12 cellular contexts compared by ENCODE assay signal in genomic region chr3:138922400-138922799, GRCh38. TPM values are rescaled to one million over a fixed set of nuclear protein-coding genes. Genes with fewer than 3 reads are reported as not detected.
"Had no signal": no experiment of that assay in that cellular context is flagged by ENCODE, and none has a peak within 500 bp of the region (broad histone marks: within the 10 kb centered on the region; RNA-seq: fewer than 3 reads in every experiment).

No MANE protein-coding gene starts in this region.

RNA-seq across cellular contexts. Expression of gene FOXL2, which starts 24.5 kb away (rescaled TPM):
- total RNA-seq: activated naive CD4-positive, alpha-beta T cell treated with anti-CD3 and anti-CD28 coated beads for 36 hours; cardiac muscle cell; dermis blood vessel endothelial cell; gastroesophageal sphincter; heart left ventricle; left ventricle myocardium inferior; omental fat pad; right cardiac atrium; T-helper 17 cell had no signal
- polyA plus RNA-seq: cardiac muscle cell, heart left ventricle, right cardiac atrium, small intestine had no signal

RNA-seq across cellular contexts. Expression of gene FOXL2NB, which starts 24.6 kb away (rescaled TPM):
- total RNA-seq: activated naive CD4-positive, alpha-beta T cell treated with anti-CD3 and anti-CD28 coated beads for 36 hours; activated T-cell treated with anti-CD3 and anti-CD28 coated beads, Interleukin-2, amount 50 U/mL, for 4 hours; cardiac muscle cell; left ventricle myocardium inferior; neural crest cell; omental fat pad; right cardiac atrium; T-helper 17 cell had no signal
- polyA plus RNA-seq: cardiac muscle cell, heart left ventricle, right cardiac atrium, small intestine had no signal
